In the genomic region with DNA sequence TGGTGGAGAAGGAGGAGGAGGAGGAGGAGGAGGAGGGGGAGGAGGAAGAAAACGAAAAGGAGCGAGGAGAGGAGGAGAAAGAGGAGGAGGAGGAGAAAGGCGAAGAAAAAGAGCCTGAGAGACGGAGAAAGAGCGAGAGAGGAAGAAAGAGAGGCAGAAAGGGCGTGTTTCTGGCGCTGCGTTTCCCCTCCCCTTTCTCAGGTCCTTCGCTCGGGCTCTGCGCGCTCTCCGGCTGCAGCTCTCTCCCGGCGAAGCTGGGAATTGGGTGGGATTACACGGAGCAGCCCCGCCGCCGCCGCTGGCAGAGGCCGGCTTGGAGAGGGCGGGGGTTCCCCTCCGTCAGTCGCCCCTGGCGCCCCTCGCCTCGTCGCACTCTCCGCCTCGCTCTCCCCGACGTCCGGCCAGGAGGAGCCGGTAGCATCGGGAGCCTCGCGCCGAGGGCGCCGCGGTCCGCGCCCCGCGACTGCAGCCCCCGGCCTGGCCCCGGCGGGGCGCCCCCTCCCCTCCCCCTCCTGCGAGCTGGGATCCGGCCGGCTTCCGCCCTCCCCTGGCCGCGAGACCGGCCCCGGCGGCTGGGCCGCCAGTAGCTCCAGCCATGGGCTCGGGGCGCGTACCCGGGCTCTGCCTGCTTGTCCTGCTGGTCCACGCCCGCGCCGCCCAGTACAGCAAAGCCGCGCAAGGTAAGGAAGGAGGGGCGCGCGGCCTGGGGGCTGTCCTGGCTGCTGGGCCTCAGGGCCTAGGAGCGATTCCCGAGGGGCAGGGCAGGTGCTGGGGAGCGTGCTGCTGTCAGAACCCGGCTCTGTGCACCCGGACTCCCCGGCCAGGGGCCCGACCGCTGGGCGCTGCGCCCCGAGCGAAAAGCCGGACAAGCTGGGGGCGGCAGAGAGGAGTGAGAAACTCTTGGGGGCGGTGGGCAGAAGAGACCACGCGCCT, we compare ENCODE assay signal across 8 cellular contexts. TPM values are rescaled to one million over a fixed set of nuclear protein-coding genes. Genes with fewer than 3 reads are reported as not detected.
DNase-seq lines count a peak whose midpoint lies in the region; ATAC-seq and TF ChIP-seq lines count a peak whose summit lies in the region.

TSS of gene SCUBE3 (plus strand) at position 133 of the 933 bp plus-strand sequence. CDS start at position 596, 463 bp downstream.

- intact Hi-C loops in Calu3 (cut with micrococcal nuclease; ENCODE audit: unreplicated experiment) = no loop called here

- H4K20me1 ChIP-seq in neural progenitor cell (ENCODE audit: low read depth) = peaks cover 42% of the 10 kb centered on the region

- CTCF ChIA-PET in Calu3 (lab: Charles Lee) = interaction anchor here (0.6 to 1.4 kb wide), 4 partner anchors 15 to 64 kb away, joined by 3 to 4 read pairs (median 3); no protein-coding TSS in a partner anchor

- peak within 1 kb of the TSS; percentile 64 for H3K9ac ChIP-seq in HUES6 (ENCODE audit: low read length)
- peak within 1 kb of the TSS; percentile 41 for H3K9ac ChIP-seq in neural progenitor cell

- H3K36me3 Mint-ChIP-seq in Calu3 (ENCODE audit: insufficient read depth, unreplicated experiment) (peaks cover 8% of the 10 kb centered on the region), neural progenitor cell (no peaks in the 10 kb centered on the region)

- H3K4me3 ChIP-seq in HUES6 (ENCODE audit: low read depth, low read length) = peak within 1 kb of the TSS; percentile 63
- peak within 1 kb of the TSS; percentile 73 for H3K4me3 ChIP-seq in neural progenitor cell

- H3K4me1 Mint-ChIP-seq in Calu3 (ENCODE audit: low read depth, unreplicated experiment) (peaks cover 20% of the 10 kb centered on the region), neural progenitor cell (peaks cover 65% of the 10 kb centered on the region)

- H3K4me3 Mint-ChIP-seq in Calu3 (ENCODE audit: low read depth, unreplicated experiment) (peak within 1 kb of the TSS; percentile 62), neural progenitor cell (peak within 1 kb of the TSS; percentile 90)

- peaks cover 46% of the 10 kb centered on the region for H3K4me1 ChIP-seq in HUES6 (ENCODE audit: control insufficient read depth, insufficient read depth, low read length)
- peaks cover 4% of the 10 kb centered on the region for H3K4me1 ChIP-seq in foreskin keratinocyte
- peaks cover 48% of the 10 kb centered on the region for H3K4me1 ChIP-seq in neural progenitor cell

- peaks cover 92% of the 10 kb centered on the region for H3K27me3 Mint-ChIP-seq in Calu3 (ENCODE audit: unreplicated experiment)
- H3K27me3 Mint-ChIP-seq in neural progenitor cell (ENCODE audit: insufficient read depth, low read depth) = peaks cover 9% of the 10 kb centered on the region

- peak within 1 kb of the TSS; percentile 91 for H3K4me2 ChIP-seq in neural progenitor cell

- DNase-seq in Calu3 (peak; percentile 51), foreskin keratinocyte (peak in 1 of 2 donors; percentile 15), neural progenitor cell (ENCODE audit: low spot score) (peak; percentile 93), NCI-H524 treated with DMSO at 0.1 percent for 48 hours (lab: John Stamatoyannopoulos, UW) (no peak)
- DNase-seq in activated CD4-positive, alpha-beta T cell treated with anti-CD3 and anti-CD28 coated beads, Interleukin-2, amount 50 U/mL, for 48 hours = peak; percentile 6 to 15

- no peak for TF ChIP-seq CTCF in Calu3 (IDR thresholded peaks at IDR 0.05; ENCODE audit: unreplicated experiment)
- TF ChIP-seq CTCF in foreskin keratinocyte (conservative IDR thresholded peaks at IDR 0.05) = no peak
- no peak for TF ChIP-seq CTCF in neural progenitor cell (IDR thresholded peaks at IDR 0.05)

- H3K9me3 ChIP-seq in HUES6 (ENCODE audit: control insufficient read depth, insufficient read depth, low read depth, low read length) (no peaks in the 10 kb centered on the region), neural progenitor cell (ENCODE audit: low read depth) (no peaks in the 10 kb centered on the region)

- peaks cover 39% of the 10 kb centered on the region for H3K79me2 ChIP-seq in neural progenitor cell (ENCODE audit: low read depth)

- no peaks in the 10 kb centered on the region for H3K36me3 ChIP-seq in HUES6 (ENCODE audit: control insufficient read depth, insufficient read depth, low read length)
- no peaks in the 10 kb centered on the region for H3K36me3 ChIP-seq in neural progenitor cell

- H3K27ac ChIP-seq in HUES6 (ENCODE audit: low read depth, low read length) = no peak within 1 kb of the TSS
- H3K27ac ChIP-seq in foreskin keratinocyte = no peak within 1 kb of the TSS
- peak within 1 kb of the TSS; percentile 93 for H3K27ac ChIP-seq in neural progenitor cell

- no peak within 1 kb of the TSS for H3K27ac Mint-ChIP-seq in Calu3 (ENCODE audit: unreplicated experiment)
- H3K27ac Mint-ChIP-seq in neural progenitor cell = peak within 1 kb of the TSS; percentile 99

- peaks cover 87% of the 10 kb centered on the region for H3K27me3 ChIP-seq in HUES6 (ENCODE audit: control insufficient read depth, insufficient read depth, low read length)
- peaks cover 97% of the 10 kb centered on the region for H3K27me3 ChIP-seq in foreskin keratinocyte
- H3K27me3 ChIP-seq in neural progenitor cell = peaks cover 45% of the 10 kb centered on the region

- peak within 1 kb of the TSS; percentile 80 for H2AFZ ChIP-seq in neural progenitor cell (replicated peaks)

- peaks cover 54% of the 10 kb centered on the region for H3F3A ChIP-seq in neural progenitor cell (ENCODE audit: low read depth)

- BruUV-seq in Calu3 (replicated peaks; lab: Mats Ljungman, UMichigan) = no TSS peak

- H3K9me3 Mint-ChIP-seq in Calu3 (ENCODE audit: low read depth, unreplicated experiment) (no peaks in the 10 kb centered on the region), neural progenitor cell (no peaks in the 10 kb centered on the region)

- peak; percentile 38 for ATAC-seq in foreskin keratinocyte
- no peak for ATAC-seq in GM21737 (IDR thresholded peaks at IDR 0.05; ENCODE audit: unreplicated experiment)
- ATAC-seq in GM18498 (IDR thresholded peaks at IDR 0.05; ENCODE audit: unreplicated experiment) = no peak

RNA-seq across cellular contexts. Expression of gene SCUBE3, which starts in this region (rescaled TPM):
- total RNA-seq in Calu3 (2022) = 0.44 and 0.47 TPM in 2 replicates
- total RNA-seq in foreskin keratinocyte = 0.03 TPM in 1 of 2 replicates, not detected in the other
- under 0.01 and 0.01 TPM in 2 replicates for polyA plus RNA-seq in foreskin keratinocyte
- total RNA-seq in neural progenitor cell (ENCODE audit: low replicate concordance) = 9.0 and 11.4 TPM in 2 replicates

Comparison
In these comparisons a context has a peak if more than half of its experiments do, and no peak if none do; other contexts are left out.
1. Peak in DNase-seq in Calu3; RNA of the gene not detected or under 1 TPM.
2. Peak in ATAC-seq in foreskin keratinocyte; RNA of the gene not detected or under 1 TPM.